ENCODE assay signal across 21 cellular contexts in the genomic region with DNA sequence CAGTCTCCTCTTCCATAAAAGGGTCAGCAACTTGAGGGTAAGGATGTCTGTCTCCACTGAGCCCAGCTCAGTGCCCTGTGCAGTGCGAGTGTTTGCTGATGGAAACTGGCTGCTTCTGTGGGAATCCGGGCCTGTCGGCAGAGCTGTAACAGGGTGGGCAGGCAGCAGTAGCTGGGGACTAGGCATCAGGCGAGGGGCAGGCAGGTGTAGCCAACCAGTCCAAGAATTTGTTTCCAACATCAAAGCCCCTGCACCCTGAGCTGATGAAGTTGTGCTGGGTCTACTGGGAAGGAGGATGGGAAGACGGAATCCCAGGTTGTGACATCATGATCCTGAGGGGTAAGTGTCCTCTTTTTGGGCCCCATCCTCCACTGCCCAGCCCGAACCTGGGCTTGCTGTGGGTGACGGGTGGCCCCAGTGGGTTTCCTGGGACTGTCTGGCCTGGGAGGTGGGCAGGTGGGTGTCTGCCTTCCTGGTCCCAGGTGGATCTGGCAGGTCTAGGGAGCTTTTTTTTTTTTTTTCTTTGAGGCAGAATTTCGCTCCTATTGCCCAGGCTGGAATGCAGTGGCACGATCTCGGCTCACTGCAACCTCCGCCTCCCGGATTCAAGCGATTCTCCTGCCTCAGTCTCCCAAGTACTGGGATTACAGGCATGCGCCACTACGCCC.
A peak's percentile ranks its signal among the peaks of the same experiment; 100 is the strongest.
DNase-seq lines count a peak whose midpoint lies in the region; ATAC-seq and TF ChIP-seq lines count a peak whose summit lies in the region.
"Had no signal": no experiment of that assay in that cellular context is flagged by ENCODE, and none has a peak within 500 bp of the region (broad histone marks: within the 10 kb centered on the region; RNA-seq: fewer than 3 reads in every experiment).

No MANE protein-coding gene starts in this region.

- H3K27me3 Mint-ChIP-seq in stimulated activated naive B cell treated with anti-CD40 and anti-IgM and Interleukin-4, amounts not matched to agents 10 μg/mL and 1 μg/mL and 100 μg/mL, for 72 hours, result no peaks in the 10 kb centered on the region
- H3K27me3 Mint-ChIP-seq: activated naive CD8-positive, alpha-beta T cell; memory B cell had no signal

- H3K4me1 Mint-ChIP-seq in stimulated activated naive B cell treated with anti-CD40 and anti-IgM and Interleukin-4, amounts not matched to agents 10 μg/mL and 1 μg/mL and 100 μg/mL, for 72 hours, result peaks cover 0 to 1% of the 10 kb centered on the region in 2 donors
- H3K4me1 Mint-ChIP-seq: memory B cell had no signal

- peak; percentile 18 for TF ChIP-seq POLR2A in erythroblast (IDR thresholded peaks at IDR 0.05; ENCODE audit: low read length)

- CTCF ChIA-PET in HEK293T (lab: Yijun Ruan, JAX), result interaction anchor here (1.2 kb wide), 1 partner anchor 29 kb away, joined by 3 read pairs; no protein-coding TSS in a partner anchor

- POLR2A ChIA-PET in HEK293T (lab: Yijun Ruan, JAX), result interaction anchor here (0.7 to 1.1 kb wide), 2 partner anchors 13 kb away, joined by 3 to 5 read pairs; a partner anchor contains a TSS

- H3K27ac Mint-ChIP-seq in stimulated activated naive B cell treated with anti-CD40 and anti-IgM and Interleukin-4, amounts not matched to agents 10 μg/mL and 1 μg/mL and 100 μg/mL, for 72 hours, result peak overlapping the region; percentile 56
- H3K27ac Mint-ChIP-seq: activated naive CD8-positive, alpha-beta T cell; memory B cell had no signal

- no peak overlapping the region for H3K4me3 Mint-ChIP-seq in stimulated activated naive B cell treated with anti-CD40 and anti-IgM and Interleukin-4, amounts not matched to agents 10 μg/mL and 1 μg/mL and 100 μg/mL, for 72 hours
- H3K4me3 Mint-ChIP-seq: activated naive CD8-positive, alpha-beta T cell; memory B cell had no signal

- DNase-seq in D341Med (ENCODE audit: low spot score), result peak; percentile 28
- peak; percentile 7 for DNase-seq in HEK293T (ENCODE audit: extremely low spot score)
- DNase-seq in erythroblast (lab: John Stamatoyannopoulos, UW), result no peak
- no peak for DNase-seq in stimulated activated naive B cell treated with anti-CD40 and anti-IgM and Interleukin-4, amounts not matched to agents 10 μg/mL and 1 μg/mL and 100 μg/mL, for 72 hours
- no peak for DNase-seq in ecto neural progenitor cell (ENCODE audit: low spot score)
- no peak for DNase-seq in NCI-H510A (lab: John Stamatoyannopoulos, UW)
- DNase-seq: DND-41; GM23248; KBM-7; left cardiac atrium; NCI-H1105 treated with DMSO at 0.1 percent for 48 hours; NCI-H2029 treated with DMSO at 0.1 percent for 48 hours; NCI-H526 treated with DMSO at 0.1 percent for 48 hours; stimulated activated naive CD8-positive, alpha-beta T cell treated with anti-CD3 and anti-CD28 coated beads, Interleukin-15, Interleukin-2, amounts not matched to agents 100 U/mL and 50 U/mL, for 24 hours; SW 1271; T-helper 9 cell; tibial artery had no signal

- H3K9me3 Mint-ChIP-seq in stimulated activated naive B cell treated with anti-CD40 and anti-IgM and Interleukin-4, amounts not matched to agents 10 μg/mL and 1 μg/mL and 100 μg/mL, for 72 hours, result no peaks in the 10 kb centered on the region
- H3K9me3 Mint-ChIP-seq: memory B cell, neural progenitor cell had no signal

- ATAC-seq in stimulated activated naive B cell treated with anti-CD40 and anti-IgM and Interleukin-4, amounts not matched to agents 10 μg/mL and 1 μg/mL and 100 μg/mL, for 72 hours (replicated peaks), result no peak
- ATAC-seq in GM19035 (IDR thresholded peaks at IDR 0.05; ENCODE audit: unreplicated experiment), result no peak
- ATAC-seq: stimulated activated naive CD8-positive, alpha-beta T cell treated with anti-CD3 and anti-CD28 coated beads, Interleukin-15, Interleukin-2, amounts not matched to agents 100 U/mL and 50 U/mL, for 24 hours had no signal

- H3K36me3 Mint-ChIP-seq in stimulated activated naive B cell treated with anti-CD40 and anti-IgM and Interleukin-4, amounts not matched to agents 10 μg/mL and 1 μg/mL and 100 μg/mL, for 72 hours, result peaks cover 15 to 26% of the 10 kb centered on the region in 2 donors
- H3K36me3 Mint-ChIP-seq: activated naive CD8-positive, alpha-beta T cell had no signal

TF ChIP-seq in HEK293T, 16 proteins besides CTCF, POLR2A, EP300 and RAD21:
- TF ChIP-seq, protein P1, sequence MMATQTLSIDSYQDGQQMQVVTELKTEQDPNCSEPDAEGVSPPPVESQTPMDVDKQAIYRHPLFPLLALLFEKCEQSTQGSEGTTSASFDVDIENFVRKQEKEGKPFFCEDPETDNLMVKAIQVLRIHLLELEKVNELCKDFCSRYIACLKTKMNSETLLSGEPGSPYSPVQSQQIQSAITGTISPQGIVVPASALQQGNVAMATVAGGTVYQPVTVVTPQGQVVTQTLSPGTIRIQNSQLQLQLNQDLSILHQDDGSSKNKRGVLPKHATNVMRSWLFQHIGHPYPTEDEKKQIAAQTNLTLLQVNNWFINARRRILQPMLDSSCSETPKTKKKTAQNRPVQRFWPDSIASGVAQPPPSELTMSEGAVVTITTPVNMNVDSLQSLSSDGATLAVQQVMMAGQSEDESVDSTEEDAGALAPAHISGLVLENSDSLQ (IDR thresholded peaks at IDR 0.05), result no peak
- TF ChIP-seq NFRKB (IDR thresholded peaks at IDR 0.05), result no peak
- no peak for TF ChIP-seq ELF4 (IDR thresholded peaks at IDR 0.05)
- TF ChIP-seq LEF1 (IDR thresholded peaks at IDR 0.05; ENCODE audit: borderline replicate concordance), result no peak
- no peak for TF ChIP-seq CTBP1 (IDR thresholded peaks at IDR 0.05; ENCODE audit: borderline replicate concordance)
- TF ChIP-seq SP1 (IDR thresholded peaks at IDR 0.05), result no peak

Comparison
In these comparisons a context has a peak if more than half of its experiments do, and no peak if none do; other contexts are left out.
1. DNase-seq: peak in D341Med (single experiment) and HEK293T (single experiment); none in erythroblast (0 of 2), stimulated activated naive B cell treated with anti-CD40 and anti-IgM and Interleukin-4, amounts not matched to agents 10 μg/mL and 1 μg/mL and 100 μg/mL, for 72 hours (single experiment), ecto neural progenitor cell (single experiment) and NCI-H510A (single experiment).